In genomic region chr10:36251068-36251467, GRCh38 we compare ENCODE assay signal across 28 cellular contexts.
"Had no signal": no experiment of that assay in that cellular context is flagged by ENCODE, and none has a peak within 500 bp of the region (broad histone marks: within the 10 kb centered on the region; RNA-seq: fewer than 3 reads in every experiment).

No MANE protein-coding gene starts in this region.

- DNase-seq: naive thymus-derived CD8-positive, alpha-beta T cell; occipital lobe; ovary; posterior cingulate gyrus; psoas muscle; right cardiac atrium; spleen; stimulated activated CD4-positive, alpha-beta T cell treated with anti-CD3 and anti-CD28 coated beads, Interleukin-12 subunit alpha, Interleukin-12 subunit beta, amount 100 ng/mL, for 4 hours; stimulated activated CD4-positive, alpha-beta T cell treated with anti-CD3 and anti-CD28 coated beads, Interleukin-2, amount 100 ng/mL, for 24 hours; stimulated activated CD4-positive, alpha-beta T cell treated with anti-CD3 and anti-CD28 coated beads, Interleukin-2, amount 100 ng/mL, for 48 hours; stimulated activated CD4-positive, alpha-beta T cell treated with anti-CD3 and anti-CD28 coated beads, Interleukin-4, amount 100 ng/mL, for 24 hours; stimulated activated naive B cell treated with anti-CD40 and anti-IgM and Interleukin-4, amounts not matched to agents 10 μg/mL and 1 μg/mL and 100 μg/mL, for 72 hours; stimulated activated naive CD4-positive, alpha-beta T cell treated with Interleukin-2 at 50 U/mL for 16 hours; stomach; thyroid gland; trophoblast cell; upper lobe of left lung had no signal

- H2AFZ ChIP-seq: neural progenitor cell, parathyroid adenoma had no signal

- H3K79me2 ChIP-seq: parathyroid adenoma had no signal

- FAIRE-seq: urothelium cell line had no signal

- H3K4me1 ChIP-seq: neural progenitor cell, parathyroid adenoma, psoas muscle, spleen, stomach, thyroid gland, upper lobe of left lung had no signal

- H3K27ac ChIP-seq: neural progenitor cell, ovary, parathyroid adenoma, psoas muscle, skin epidermis, spleen, stomach, thoracic aorta, thyroid gland, tibial nerve, upper lobe of left lung, vagina had no signal

- H3K36me3 ChIP-seq: neural progenitor cell, ovary, spleen, stomach, thoracic aorta, thyroid gland, tibial nerve, upper lobe of left lung, vagina had no signal

- ATAC-seq: naive thymus-derived CD8-positive, alpha-beta T cell; natural killer cell treated with Interleukin-12 subunit alpha and Interleukin-12 subunit beta and Interleukin-15 and Interleukin-18, amount 100 ng/mL, for 72 hours; psoas muscle; right cardiac atrium; sciatic nerve; stimulated activated effector memory CD8-positive, alpha-beta T cell treated with anti-CD3 and anti-CD28 coated beads, Interleukin-12 subunit alpha, Interleukin-12 subunit beta, amount 100 ng/mL, for 72 hours; stimulated activated naive B cell treated with anti-CD40 and anti-IgM and Interleukin-4, amounts not matched to agents 10 μg/mL and 1 μg/mL and 100 μg/mL, for 72 hours had no signal

- H3K9me3 ChIP-seq: ovary, psoas muscle, spleen, stomach, thoracic aorta, thyroid gland, tibial nerve, upper lobe of left lung, vagina had no signal

- H3K9ac ChIP-seq: neural progenitor cell, parathyroid adenoma had no signal

- H3K4me2 ChIP-seq: neural progenitor cell, smooth muscle cell had no signal

- H3K4me3 ChIP-seq: neural progenitor cell, ovary, psoas muscle, skin epidermis, smooth muscle cell, spleen, stomach, thoracic aorta, thyroid gland, tibial nerve, upper lobe of left lung, vagina had no signal

- H3K27me3 ChIP-seq: neural progenitor cell, ovary, spleen, stomach, thyroid gland, tibial nerve, upper lobe of left lung, vagina had no signal
